18 cellular contexts compared by ENCODE assay signal in the genomic region with DNA sequence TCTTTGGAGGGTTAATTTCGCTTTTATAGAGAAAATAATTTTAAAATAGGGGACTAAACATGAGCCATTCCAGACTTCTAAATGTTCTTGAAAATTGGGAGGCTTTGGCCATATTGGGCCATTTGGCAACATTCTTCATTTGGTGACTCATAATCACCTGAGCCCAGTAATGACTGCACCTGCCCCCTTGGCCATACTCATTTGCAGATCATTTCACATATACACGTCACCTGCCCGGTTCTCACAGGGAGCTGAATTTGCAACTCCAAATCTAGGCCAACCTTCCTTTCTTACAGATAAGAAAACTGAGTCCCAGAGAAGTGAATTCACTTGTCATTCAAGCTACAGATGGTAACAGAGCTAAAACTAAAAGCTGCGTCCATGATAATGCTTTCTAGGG.
"Had no signal": no experiment of that assay in that cellular context is flagged by ENCODE, and none has a peak within 500 bp of the region (broad histone marks: within the 10 kb centered on the region; RNA-seq: fewer than 3 reads in every experiment).

No MANE protein-coding gene starts in this region.

- H3K27ac ChIP-seq: colonic mucosa, foreskin keratinocyte, parathyroid adenoma, prostate gland, skin epidermis had no signal

- H3K36me3 ChIP-seq: colonic mucosa, prostate gland had no signal

- DNase-seq: colonic mucosa; dermis blood vessel endothelial cell; erythroblast; foreskin keratinocyte; kidney glomerular epithelial cell; mammary epithelial cell; occipital lobe; retina; stimulated activated CD4-positive, alpha-beta T cell treated with anti-CD3 and anti-CD28 coated beads, Interleukin-12 subunit alpha, Interleukin-12 subunit beta, amount 100 ng/mL, for 4 hours; stimulated activated naive CD4-positive, alpha-beta T cell treated with Interleukin-2 at 50 U/mL for 16 hours; trophoblast cell had no signal

- H3K4me1 ChIP-seq: colonic mucosa, foreskin keratinocyte, parathyroid adenoma, prostate gland had no signal

- H3K79me2 ChIP-seq: parathyroid adenoma had no signal

- H3K4me3 ChIP-seq: colonic mucosa, prostate gland, skin epidermis had no signal

- H3K27me3 ChIP-seq: colonic mucosa, foreskin keratinocyte had no signal

- H3K9me3 Mint-ChIP-seq: mesothelial cell of epicardium; natural killer cell treated with Interleukin-12 subunit alpha and Interleukin-12 subunit beta and Interleukin-15 and Interleukin-18, amount 100 ng/mL, for 72 hours had no signal

- H3K9ac ChIP-seq: parathyroid adenoma had no signal

- H3K9me3 ChIP-seq: colonic mucosa, prostate gland had no signal

- ATAC-seq: foreskin keratinocyte; left lobe of liver; natural killer cell treated with Interleukin-12 subunit alpha and Interleukin-12 subunit beta and Interleukin-15 and Interleukin-18, amount 100 ng/mL, for 72 hours; sciatic nerve had no signal

- H3K4me3 Mint-ChIP-seq: mesothelial cell of epicardium; natural killer cell treated with Interleukin-12 subunit alpha and Interleukin-12 subunit beta and Interleukin-15 and Interleukin-18, amount 100 ng/mL, for 72 hours had no signal

- H3K27ac Mint-ChIP-seq: mesothelial cell of epicardium; natural killer cell treated with Interleukin-12 subunit alpha and Interleukin-12 subunit beta and Interleukin-15 and Interleukin-18, amount 100 ng/mL, for 72 hours had no signal

- H2AFZ ChIP-seq: parathyroid adenoma had no signal

- H3K36me3 Mint-ChIP-seq: mesothelial cell of epicardium; natural killer cell treated with Interleukin-12 subunit alpha and Interleukin-12 subunit beta and Interleukin-15 and Interleukin-18, amount 100 ng/mL, for 72 hours had no signal
